In genomic region chr14:52827426-52827825, GRCh38 we compare ENCODE assay signal across 28 cellular contexts.
"Had no signal": no experiment of that assay in that cellular context is flagged by ENCODE, and none has a peak within 500 bp of the region (broad histone marks: within the 10 kb centered on the region; RNA-seq: fewer than 3 reads in every experiment).

No MANE protein-coding gene starts in this region.

- H3K27ac ChIP-seq: body of pancreas, coronary artery, dorsolateral prefrontal cortex, ovary, skin epidermis, testis, transverse colon had no signal

- FAIRE-seq: endothelial cell of umbilical vein, kidney had no signal

- H3K9me3 ChIP-seq: body of pancreas, ovary, testis, transverse colon had no signal

- H3K27me3 ChIP-seq: body of pancreas, dorsolateral prefrontal cortex, ovary, testis, transverse colon had no signal

- H3K4me3 ChIP-seq: body of pancreas, coronary artery, dorsolateral prefrontal cortex, ovary, skin epidermis, testis, transverse colon had no signal

- H3K36me3 ChIP-seq: ovary, transverse colon had no signal

- DNase-seq: activated CD4-positive, alpha-beta T cell treated with anti-CD3 and anti-CD28 coated beads for 4 hours; activated CD4-positive, alpha-beta T cell treated with anti-CD3 and anti-CD28 coated beads, Interleukin-2, amount 50 U/mL, for 4 hours; activated CD4-positive, CD25-positive, alpha-beta regulatory T cell; activated naive CD4-positive, alpha-beta T cell treated with Interleukin-2 at 50 U/mL for 16 hours; activated T-cell treated with anti-CD3 and anti-CD28 coated beads for 4 hours; activated T-cell treated with anti-CD3 and anti-CD28 coated beads, Interleukin-2, amount 50 U/mL, for 72 hours; anterior cingulate cortex; body of pancreas; dorsolateral prefrontal cortex; effector memory CD8-positive, alpha-beta T cell; foreskin fibroblast; head of caudate nucleus; hippocampal formation; kidney; left colon; mammary epithelial cell; naive B cell; nephron progenitor cell; ovary; retina; stimulated activated CD4-positive, alpha-beta T cell treated with anti-CD3 and anti-CD28 coated beads, Interleukin-12 subunit alpha, Interleukin-12 subunit beta, amount 100 ng/mL, for 4 hours; stimulated activated CD4-positive, alpha-beta T cell treated with anti-CD3 and anti-CD28 coated beads, Interleukin-4, amount 100 ng/mL, for 1 hour; stimulated activated naive CD8-positive, alpha-beta T cell treated with anti-CD3 and anti-CD28 coated beads, Interleukin-15, Interleukin-2, amounts not matched to agents 100 U/mL and 50 U/mL, for 24 hours; testis; transverse colon had no signal

- H3K4me1 ChIP-seq: body of pancreas, testis had no signal
